ENCODE assay signal across 21 cellular contexts in the genomic region with DNA sequence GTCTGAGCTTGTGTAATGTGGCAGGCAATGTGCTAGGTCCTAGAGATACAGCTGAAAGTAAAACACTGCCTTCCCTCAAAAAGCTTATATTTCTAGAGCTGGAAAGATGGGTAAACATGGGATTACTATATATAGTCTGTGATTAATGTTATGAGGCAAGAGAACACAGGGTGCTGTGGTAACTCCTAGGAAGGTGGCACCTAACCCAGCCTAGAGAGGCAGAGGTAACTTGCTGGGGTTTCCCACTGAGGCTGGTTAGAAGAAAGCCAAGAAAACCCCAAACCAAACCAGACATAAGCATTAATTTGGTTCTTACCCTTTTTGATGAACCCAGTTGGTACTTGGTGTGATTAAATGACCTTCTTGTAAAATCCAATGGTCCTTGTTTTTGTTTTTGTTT.
"Had no signal": no experiment of that assay in that cellular context is flagged by ENCODE, and none has a peak within 500 bp of the region (broad histone marks: within the 10 kb centered on the region; RNA-seq: fewer than 3 reads in every experiment).

No MANE protein-coding gene starts in this region.

- FAIRE-seq: endometrium, frontal cortex had no signal

- DNase-seq: colonic mucosa; cortex of kidney; dermis blood vessel endothelial cell; dorsolateral prefrontal cortex; effector CD4-positive, alpha-beta T cell; effector CD8-positive, alpha-beta T cell; effector memory CD4-positive, alpha-beta T cell; effector memory CD8-positive, alpha-beta T cell; endodermal cell; erythroblast; esophagus squamous epithelium; foreskin fibroblast; foreskin keratinocyte; foreskin melanocyte; gastrocnemius medialis; glutamatergic neuron; head of caudate nucleus; heart left ventricle; heart right ventricle had no signal
